1 cellular context compared by ENCODE assay signal in the genomic region with DNA sequence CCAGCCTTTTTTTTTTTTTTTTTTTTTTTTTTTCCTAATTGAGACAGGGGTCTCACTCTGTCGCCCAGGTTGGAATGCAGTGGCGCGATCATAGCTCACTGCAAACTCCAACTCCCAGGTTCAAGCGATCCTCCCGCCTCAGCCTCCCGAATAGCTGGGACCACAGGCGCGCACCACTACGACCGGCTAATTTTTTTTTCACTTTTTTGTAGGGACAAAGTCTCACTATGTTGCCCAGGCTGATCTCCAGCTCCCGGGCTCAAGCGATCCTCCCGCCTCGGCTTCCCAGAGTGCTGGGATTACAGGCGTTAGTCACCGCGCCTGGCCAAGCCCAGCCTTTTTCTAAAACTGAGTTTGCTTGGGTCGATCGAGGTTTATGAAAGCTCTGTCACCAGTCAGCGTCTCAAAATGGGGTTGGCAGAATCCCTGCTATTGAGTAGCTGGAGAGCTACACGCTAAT.
A peak's percentile ranks its signal among the peaks of the same experiment; 100 is the strongest.
TF ChIP-seq lines count a peak whose summit lies in the region.

No MANE protein-coding gene starts in this region.

TF ChIP-seq in GM12878, 131 proteins besides CTCF, POLR2A, EP300 and RAD21:
- no peak for TF ChIP-seq EZH2 (IDR thresholded peaks at IDR 0.05; ENCODE audit: borderline replicate concordance, control insufficient read depth, low read depth, low read length)
- TF ChIP-seq ZNF384 (IDR thresholded peaks at IDR 0.05; ENCODE audit: borderline replicate concordance, low read depth, low read length): peak; percentile 92
